In the genomic region with DNA sequence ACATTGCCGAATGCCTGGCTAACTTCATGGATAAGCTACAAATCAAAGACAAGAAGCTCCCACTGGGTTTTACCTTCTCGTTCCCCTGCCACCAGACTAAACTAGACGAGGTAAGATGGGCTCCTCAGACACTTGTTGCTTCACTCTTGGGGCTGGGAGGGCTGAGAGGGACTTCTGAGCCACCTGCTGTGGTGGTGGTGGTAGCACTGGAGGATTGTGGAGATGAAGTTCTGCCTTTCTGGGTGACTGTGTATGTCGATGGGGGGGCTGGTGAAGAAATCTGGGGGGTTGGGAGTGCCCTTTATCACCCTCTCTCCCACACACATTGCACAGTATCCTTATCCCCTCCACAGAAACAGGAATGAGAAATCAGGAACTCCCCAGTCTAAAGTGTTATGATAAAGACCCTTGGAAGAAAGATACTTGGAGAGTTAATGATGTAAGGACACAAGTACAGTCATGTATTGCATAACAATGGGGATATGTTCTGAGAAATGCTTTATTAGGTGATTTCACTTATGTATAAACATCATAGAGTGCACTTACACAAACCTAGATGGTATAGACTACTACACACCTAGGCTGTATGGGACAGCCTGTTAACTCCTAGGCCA, we compare ENCODE assay signal across 1 cellular context.
TF ChIP-seq lines count a peak whose summit lies in the region.

No MANE protein-coding gene starts in this region.

TF ChIP-seq in HepG2, 621 proteins besides CTCF, POLR2A, EP300 and RAD21 (continued from another document):
- TF ChIP-seq ZBTB37 (CRISPR knock-in tag; IDR thresholded peaks at IDR 0.05) (no peak), ZNF841 (CRISPR knock-in tag; IDR thresholded peaks at IDR 0.05; ENCODE audit: borderline replicate concordance) (0 out of 2 replicates have a peak, but pooled peaks have one; percentile 29)
